ENCODE assay signal across 29 cellular contexts in the genomic region with DNA sequence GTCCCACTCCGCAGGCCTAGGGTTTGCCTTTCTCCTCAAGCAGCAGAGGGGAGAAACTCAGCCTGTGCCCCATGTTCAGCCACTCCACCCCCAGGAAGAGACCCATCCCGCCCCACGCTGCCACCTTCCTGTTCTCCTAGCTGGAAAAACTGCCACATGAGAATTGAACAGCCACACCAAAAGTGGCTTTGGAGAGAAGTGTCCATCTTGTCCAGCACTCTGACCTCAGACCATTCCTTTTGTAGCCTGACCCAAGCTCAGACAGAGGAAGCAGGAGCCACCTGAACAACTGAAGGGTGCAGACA. TPM values are rescaled to one million over a fixed set of nuclear protein-coding genes. Genes with fewer than 3 reads are reported as not detected.
"Had no signal": no experiment of that assay in that cellular context is flagged by ENCODE, and none has a peak within 500 bp of the region (broad histone marks: within the 10 kb centered on the region; RNA-seq: fewer than 3 reads in every experiment).

No MANE protein-coding gene starts in this region.

- H3K36me3 Mint-ChIP-seq: activated naive CD4-positive, alpha-beta T cell treated with anti-CD3 and anti-CD28 coated beads, Interleukin-2, amount 50 U/mL, for 24 hours; WTC11 had no signal

- H3K4me1 ChIP-seq: SJSA1 had no signal

- ATAC-seq: body of pancreas, K562, PC-3, SK-N-SH treated with all-trans-retinoic acid at 6 μM for 48 hours, WTC11 had no signal

- H3K4me3 Mint-ChIP-seq: activated naive CD4-positive, alpha-beta T cell treated with anti-CD3 and anti-CD28 coated beads, Interleukin-2, amount 50 U/mL, for 24 hours; activated T-cell treated with anti-CD3 and anti-CD28 coated beads, Interleukin-2, amount 50 U/mL, for 72 hours; T-helper 2 cell treated with Interferon-gamma antibody and Interleukin-4, amounts not matched to agents 5 μg/mL and 100 μg/mL, for 36 hours; WTC11 had no signal

- H3K27ac ChIP-seq: body of pancreas, SJSA1 had no signal

- H3K27ac Mint-ChIP-seq: activated naive CD4-positive, alpha-beta T cell treated with anti-CD3 and anti-CD28 coated beads, Interleukin-2, amount 50 U/mL, for 24 hours; activated T-cell treated with anti-CD3 and anti-CD28 coated beads, Interleukin-2, amount 50 U/mL, for 72 hours; activated T-helper 2 cell treated with anti-CD3 and anti-CD28 coated beads, Interferon-gamma antibody, Interleukin-2, Interleukin-4, amounts not matched to agents 10 μg/mL and 5 μg/mL and 100 μg/mL, durations not matched to agents 14 hours and 24 hours and 36 hours; T-helper 2 cell treated with Interferon-gamma antibody and Interleukin-4, amounts not matched to agents 5 μg/mL and 100 μg/mL, for 36 hours; WTC11 had no signal

- H3K27me3 ChIP-seq: body of pancreas, SJSA1 had no signal

- H3K36me3 ChIP-seq: SJSA1 had no signal

- DNase-seq: activated CD4-positive, alpha-beta T cell treated with anti-CD3 and anti-CD28 coated beads for 48 hours; activated CD4-positive, alpha-beta T cell treated with anti-CD3 and anti-CD28 coated beads, Interleukin-2, amount 50 U/mL, for 4 hours; activated CD4-positive, CD25-positive, alpha-beta regulatory T cell treated with anti-CD3 and anti-CD28 coated beads, Interleukin-2, amount 50 U/mL, for 72 hours; activated CD8-positive, alpha-beta memory T cell treated with anti-CD3 and anti-CD28 coated beads, Interleukin-2, amount 50 U/mL, for 4 hours; activated naive CD4-positive, alpha-beta T cell; activated T-cell treated with anti-CD3 and anti-CD28 coated beads, Interleukin-2, amount 50 U/mL, for 72 hours; body of pancreas; Karpas-422; NCI-H1105 treated with DMSO at 0.1 percent for 48 hours; NCI-H1436 treated with DMSO at 0.1 percent for 48 hours; NCI-H187 treated with DMSO at 0.1 percent for 48 hours; NCI-H2171; NCI-H2227 treated with DMSO at 0.1 percent for 48 hours; NCI-H446 treated with DMSO at 0.1 percent for 48 hours; NCI-H524 treated with DMSO at 0.1 percent for 48 hours; NCI-H748 treated with DMSO at 0.1 percent for 48 hours; PC-3; SHP77; SW 1271 had no signal

- H3K4me1 Mint-ChIP-seq: activated naive CD4-positive, alpha-beta T cell treated with anti-CD3 and anti-CD28 coated beads, Interleukin-2, amount 50 U/mL, for 24 hours had no signal

- H3K9me3 Mint-ChIP-seq: activated naive CD4-positive, alpha-beta T cell treated with anti-CD3 and anti-CD28 coated beads, Interleukin-2, amount 50 U/mL, for 24 hours; activated T-cell treated with anti-CD3 and anti-CD28 coated beads, Interleukin-2, amount 50 U/mL, for 72 hours; activated T-helper 2 cell treated with anti-CD3 and anti-CD28 coated beads, Interferon-gamma antibody, Interleukin-2, Interleukin-4, amounts not matched to agents 10 μg/mL and 5 μg/mL and 100 μg/mL, durations not matched to agents 14 hours and 24 hours and 36 hours; T-helper 2 cell treated with Interferon-gamma antibody and Interleukin-4, amounts not matched to agents 5 μg/mL and 100 μg/mL, for 36 hours had no signal

- H3K9me3 ChIP-seq: body of pancreas, SJSA1 had no signal

- H3K4me3 ChIP-seq: body of pancreas, K562, SJSA1 had no signal

RNA-seq across cellular contexts. Expression of a gene that starts 8.3 kb away (rescaled TPM):
- total RNA-seq: activated CD8-positive, alpha-beta memory T cell treated with anti-CD3 and anti-CD28 coated beads for 36 hours; activated T-cell treated with anti-CD3 and anti-CD28 coated beads, Interleukin-2, amount 50 U/mL, for 72 hours; activated T-helper 2 cell treated with anti-CD3 and anti-CD28 coated beads, Interferon-gamma antibody, Interleukin-2, Interleukin-4, amounts not matched to agents 10 μg/mL and 5 μg/mL and 100 μg/mL, durations not matched to agents 14 hours and 24 hours and 36 hours; bronchial epithelial cell; PC-3; SJSA1; T-helper 1 cell treated with Interleukin-12 subunit alpha and Interleukin-12 subunit beta and Interleukin-4 antibody, amounts not matched to agents 30 ng/mL and 1 ng/mL, for 36 hours had no signal
